In genomic region chr19:46824887-46825730, GRCh38 we compare ENCODE assay signal across 11 cellular contexts. TPM values are rescaled to one million over a fixed set of nuclear protein-coding genes. Genes with fewer than 3 reads are reported as not detected.
DNase-seq lines count a peak whose midpoint lies in the region; ATAC-seq and TF ChIP-seq lines count a peak whose summit lies in the region.
"Had no signal": no experiment of that assay in that cellular context is flagged by ENCODE, and none has a peak within 500 bp of the region (broad histone marks: within the 10 kb centered on the region; RNA-seq: fewer than 3 reads in every experiment).

No MANE protein-coding gene starts in this region.

- H3K27me3 ChIP-seq in GM06990 (replicated peaks; ENCODE audit: control insufficient read depth, insufficient read depth, low read length) (no peaks in the 10 kb centered on the region), neural progenitor cell (no peaks in the 10 kb centered on the region), ascending aorta (no peaks in the 10 kb centered on the region)

- H3K4me1 Mint-ChIP-seq in IgD-negative memory B cell, result peaks cover 28 to 38% (median 37%) of the 10 kb centered on the region in 3 donors
- H3K4me1 Mint-ChIP-seq in activated T-helper 17 cell treated with anti-CD3 and anti-CD28 coated beads, Interleukin-2, amount 50 U/mL, for 72 hours, result peaks cover 14% of the 10 kb centered on the region
- peaks cover 20% of the 10 kb centered on the region for H3K4me1 Mint-ChIP-seq in neural progenitor cell

- H3K27ac Mint-ChIP-seq in IgD-negative memory B cell, result peak overlapping the region; percentile 83 to 98 (median 95)
- H3K27ac Mint-ChIP-seq in activated T-helper 17 cell treated with anti-CD3 and anti-CD28 coated beads, Interleukin-2, amount 50 U/mL, for 72 hours, result peak overlapping the region; percentile 71
- H3K27ac Mint-ChIP-seq in neural progenitor cell, result peak overlapping the region; percentile 10

- ATAC-seq in activated T-helper 17 cell treated with anti-CD3 and anti-CD28 coated beads, Interleukin-2, amount 50 U/mL, for 72 hours (replicated peaks), result no peak
- no peak for ATAC-seq in GM18858 (IDR thresholded peaks at IDR 0.05; ENCODE audit: unreplicated experiment)

- no peaks in the 10 kb centered on the region for H3K79me2 ChIP-seq in neural progenitor cell (ENCODE audit: low read depth)

- H3K4me1 ChIP-seq in neural progenitor cell (peaks cover 10% of the 10 kb centered on the region), ascending aorta (no peaks in the 10 kb centered on the region)

- peak; percentile 39 for DNase-seq in GM06990 (ENCODE audit: extremely low read depth, insufficient read length)
- DNase-seq in neural progenitor cell (ENCODE audit: low spot score), result no peak
- DNase-seq in ascending aorta (ENCODE audit: low spot score in 2 of 2), result no peak
- DNase-seq in NCI-H2081 treated with DMSO at 0.1 percent for 48 hours (lab: John Stamatoyannopoulos, UW), result no peak
- DNase-seq: amniotic stem cell; NCI-H226; stimulated activated naive CD4-positive, alpha-beta T cell treated with Interleukin-2 at 50 U/mL for 16 hours had no signal

- H3K27ac ChIP-seq in neural progenitor cell, result no peak overlapping the region
- H3K27ac ChIP-seq in ascending aorta, result peak overlapping the region in 1 of 2 donors; percentile 10
- H3K27ac ChIP-seq: epithelial cell of prostate had no signal

- H4K20me1 ChIP-seq in neural progenitor cell (ENCODE audit: low read depth), result no peaks in the 10 kb centered on the region

- TF ChIP-seq CTCF in GM06990 (IDR thresholded peaks at IDR 0.05; ENCODE audit: insufficient read depth, low read length, poor library complexity, severe bottlenecking), result peak; percentile 35
- no peak for TF ChIP-seq CTCF in neural progenitor cell (IDR thresholded peaks at IDR 0.05)
- TF ChIP-seq CTCF in ascending aorta (IDR thresholded peaks at IDR 0.05), result no peak

- H3K27me3 Mint-ChIP-seq in IgD-negative memory B cell, result no peaks in the 10 kb centered on the region
- no peaks in the 10 kb centered on the region for H3K27me3 Mint-ChIP-seq in activated T-helper 17 cell treated with anti-CD3 and anti-CD28 coated beads, Interleukin-2, amount 50 U/mL, for 72 hours
- no peaks in the 10 kb centered on the region for H3K27me3 Mint-ChIP-seq in neural progenitor cell (ENCODE audit: insufficient read depth, low read depth)

- no peak overlapping the region for H3K4me2 ChIP-seq in neural progenitor cell

- H3K36me3 ChIP-seq in GM06990 (ENCODE audit: control insufficient read depth, insufficient read depth, low read length) (no peaks in the 10 kb centered on the region), neural progenitor cell (no peaks in the 10 kb centered on the region), ascending aorta (no peaks in the 10 kb centered on the region)

- peaks cover 0 to 3% (median 0%) of the 10 kb centered on the region in 3 donors for H3K9me3 Mint-ChIP-seq in IgD-negative memory B cell
- H3K9me3 Mint-ChIP-seq in activated T-helper 17 cell treated with anti-CD3 and anti-CD28 coated beads, Interleukin-2, amount 50 U/mL, for 72 hours, result no peaks in the 10 kb centered on the region
- H3K9me3 Mint-ChIP-seq in neural progenitor cell, result peaks cover 6% of the 10 kb centered on the region

- H3K4me3 ChIP-seq in GM06990 (replicated peaks; ENCODE audit: low read depth, low read length) (0 out of 2 replicates have a peak overlapping the region, but pooled peaks have one; percentile 2), neural progenitor cell (no peak overlapping the region), ascending aorta (no peak overlapping the region)

- H3K9me3 ChIP-seq in neural progenitor cell (ENCODE audit: low read depth) (no peaks in the 10 kb centered on the region), ascending aorta (no peaks in the 10 kb centered on the region)

- peaks cover 3% of the 10 kb centered on the region for H3F3A ChIP-seq in neural progenitor cell (ENCODE audit: low read depth)

- H3K4me3 Mint-ChIP-seq in IgD-negative memory B cell, result peak overlapping the region; percentile 61 to 97 (median 84)
- H3K4me3 Mint-ChIP-seq in activated T-helper 17 cell treated with anti-CD3 and anti-CD28 coated beads, Interleukin-2, amount 50 U/mL, for 72 hours, result no peak overlapping the region
- H3K4me3 Mint-ChIP-seq in neural progenitor cell, result no peak overlapping the region

- no peak overlapping the region for H2AFZ ChIP-seq in neural progenitor cell (replicated peaks)

- intact Hi-C loops in ascending aorta (cut with DNase I), result no loop called here

- H3K9ac ChIP-seq in neural progenitor cell, result no peak overlapping the region

- H3K36me3 Mint-ChIP-seq in IgD-negative memory B cell (no peaks in the 10 kb centered on the region), neural progenitor cell (no peaks in the 10 kb centered on the region)
- H3K36me3 Mint-ChIP-seq in activated T-helper 17 cell treated with anti-CD3 and anti-CD28 coated beads, Interleukin-2, amount 50 U/mL, for 72 hours (ENCODE audit: low read depth), result no peaks in the 10 kb centered on the region

RNA-seq across cellular contexts. Expression of gene AP2S1, which starts 25.5 kb away (rescaled TPM):
- polyA plus RNA-seq in IgD-negative memory B cell, result 76.8 TPM
- total RNA-seq in activated T-helper 17 cell treated with anti-CD3 and anti-CD28 coated beads, Interleukin-2, amount 50 U/mL, for 72 hours, result 100 to 1,000 TPM in 1 of 2 donors, 10 to 100 TPM in 1; 69.7 to 137 TPM
- 104 and 120 TPM in 2 replicates for total RNA-seq in neural progenitor cell (ENCODE audit: low replicate concordance)
- total RNA-seq in ascending aorta, result 96.6 TPM

RNA-seq across cellular contexts. Expression of gene ARHGAP35, which starts 35.7 kb away (rescaled TPM):
- 4.4 TPM for polyA plus RNA-seq in IgD-negative memory B cell
- total RNA-seq in activated T-helper 17 cell treated with anti-CD3 and anti-CD28 coated beads, Interleukin-2, amount 50 U/mL, for 72 hours, result 10 to 100 TPM; 38.0 to 38.3 TPM
- 38.4 and 43.3 TPM in 2 replicates for total RNA-seq in neural progenitor cell (ENCODE audit: low replicate concordance)
- total RNA-seq in ascending aorta, result 23.7 TPM

RNA-seq across cellular contexts. Expression of gene SLC1A5, which starts 36.7 kb away (rescaled TPM):
- polyA plus RNA-seq in IgD-negative memory B cell, result 38.2 TPM
- 100 to 1,000 TPM; 119 to 221 TPM for total RNA-seq in activated T-helper 17 cell treated with anti-CD3 and anti-CD28 coated beads, Interleukin-2, amount 50 U/mL, for 72 hours
- total RNA-seq in neural progenitor cell (ENCODE audit: low replicate concordance), result 39.5 and 81.6 TPM in 2 replicates
- 86.8 TPM for total RNA-seq in ascending aorta

Comparison
In these comparisons a context has a peak if more than half of its experiments do, and no peak if none do; other contexts are left out.
1. H3K27ac Mint-ChIP-seq: peak in every context shown above with its lines; median percentile 95 in IgD-negative memory B cell; 71 in activated T-helper 17 cell treated with anti-CD3 and anti-CD28 coated beads, Interleukin-2, amount 50 U/mL, for 72 hours; 10 in neural progenitor cell.
2. H3K4me3 Mint-ChIP-seq: peak in IgD-negative memory B cell (4 of 4); none in activated T-helper 17 cell treated with anti-CD3 and anti-CD28 coated beads, Interleukin-2, amount 50 U/mL, for 72 hours (single experiment) and neural progenitor cell (single experiment).